14 cellular contexts compared by ENCODE assay signal in the genomic region with DNA sequence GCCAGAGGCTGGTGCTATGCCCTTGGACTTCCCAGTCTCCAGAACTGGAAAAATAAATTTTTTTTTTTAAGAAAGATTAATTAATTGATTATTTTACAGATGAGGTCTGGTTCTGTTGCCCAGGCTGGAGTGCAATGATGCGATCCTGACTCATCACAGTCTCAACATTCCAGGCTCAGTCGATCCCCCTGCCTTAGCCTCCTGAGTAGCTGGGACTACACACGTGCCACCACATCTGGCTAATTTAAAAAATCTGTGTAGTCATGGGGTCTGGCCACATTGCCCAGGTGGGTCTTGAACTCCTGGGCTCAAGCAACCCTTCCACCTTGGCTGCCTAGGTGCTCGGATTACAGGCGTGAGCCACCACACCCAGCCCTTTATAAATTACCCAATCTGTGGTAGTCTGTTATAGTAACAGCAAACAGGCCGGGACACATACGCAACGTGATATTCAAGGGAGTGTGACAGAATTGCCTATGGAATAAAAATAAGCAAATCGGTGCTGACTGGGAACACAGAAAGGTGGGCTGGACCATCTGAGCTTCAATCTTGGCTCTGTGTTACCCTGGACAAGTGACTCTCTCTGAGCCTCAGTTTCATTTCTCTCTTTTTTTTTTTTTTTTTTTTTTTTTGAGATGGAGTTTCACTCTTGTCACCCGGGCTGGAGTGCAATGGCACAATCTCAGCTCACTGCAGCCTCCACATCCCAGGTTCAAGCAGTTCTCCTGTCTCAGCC. TPM values are rescaled to one million over a fixed set of nuclear protein-coding genes. Genes with fewer than 3 reads are reported as not detected.
DNase-seq lines count a peak whose midpoint lies in the region; ATAC-seq and TF ChIP-seq lines count a peak whose summit lies in the region.
"Had no signal": no experiment of that assay in that cellular context is flagged by ENCODE, and none has a peak within 500 bp of the region (broad histone marks: within the 10 kb centered on the region; RNA-seq: fewer than 3 reads in every experiment).

No MANE protein-coding gene starts in this region.

- TF ChIP-seq EP300 in upper lobe of left lung (IDR thresholded peaks at IDR 0.05), result no peak

- no peak for TF ChIP-seq CTCF in AG04450 (IDR thresholded peaks at IDR 0.05; ENCODE audit: low read depth, low read length)
- no peak for TF ChIP-seq CTCF in HFFc6 (IDR thresholded peaks at IDR 0.05)
- no peak for TF ChIP-seq CTCF in fibroblast of mammary gland (conservative IDR thresholded peaks at IDR 0.05; ENCODE audit: control insufficient read depth, insufficient read depth, low read depth, low read length)
- TF ChIP-seq CTCF in upper lobe of left lung (IDR thresholded peaks at IDR 0.05), result no peak

- H3K27me3 Mint-ChIP-seq in HFFc6 (ENCODE audit: insufficient read depth), result peaks cover 5% of the 10 kb centered on the region; the same call in 1 of the 2 replicates

- DNase-seq in AG04450 (ENCODE audit: low read depth, low spot score) (peak; percentile 4), HFFc6 (peak; percentile 39), RPMI7951 (ENCODE audit: low read depth) (peak; percentile 66), fibroblast of mammary gland (ENCODE audit: low read depth) (peak; percentile 82), NCI-H1436 treated with DMSO at 0.1 percent for 48 hours (lab: John Stamatoyannopoulos, UW) (no peak), upper lobe of left lung (no peak), HuH-7.5 (ENCODE audit: low spot score) (no peak)
- DNase-seq: activated gamma-delta T cell treated with Interleukin-2 at 50 U/mL for 16 hours; body of pancreas; effector memory CD4-positive, alpha-beta T cell; glutamatergic neuron; left colon; NCI-H1930 had no signal

- no peak for TF ChIP-seq POLR2A in upper lobe of left lung (IDR thresholded peaks at IDR 0.05)

- 86 to 89% methylated on average over 10 of the region's 10 CpGs for WGBS in upper lobe of left lung, 2 donors

- H3K27me3 ChIP-seq in AG04450 (ENCODE audit: control insufficient read depth, insufficient read depth, low read length), result no peaks in the 10 kb centered on the region
- H3K27me3 ChIP-seq in upper lobe of left lung, result no peaks in the 10 kb centered on the region
- H3K27me3 ChIP-seq: body of pancreas had no signal

- no peak overlapping the region for H3K27ac Mint-ChIP-seq in HFFc6

- no peak overlapping the region for H3K27ac ChIP-seq in AG04450 (ENCODE audit: low read depth, low read length)
- H3K27ac ChIP-seq in upper lobe of left lung, result no peak overlapping the region
- H3K27ac ChIP-seq: body of pancreas had no signal

- H3K9me3 Mint-ChIP-seq in HFFc6, result no peaks in the 10 kb centered on the region

- H3K4me3 ChIP-seq in AG04450 (ENCODE audit: low read depth, low read length), result no peak overlapping the region
- no peak overlapping the region for H3K4me3 ChIP-seq in fibroblast of mammary gland (ENCODE audit: control insufficient read depth, low read depth, low read length)
- H3K4me3 ChIP-seq in upper lobe of left lung, result no peak overlapping the region
- H3K4me3 ChIP-seq: body of pancreas had no signal

- peaks cover 10% of the 10 kb centered on the region for H3K4me1 Mint-ChIP-seq in HFFc6 (ENCODE audit: low read depth)

- H3K36me3 ChIP-seq in upper lobe of left lung, result no peaks in the 10 kb centered on the region

- no peak overlapping the region for H3K4me3 Mint-ChIP-seq in HFFc6

- POLR2A ChIA-PET in AG04450 (lab: Yijun Ruan, JAX), result no interaction called here

- CTCF ChIA-PET in AG04450 (lab: Charles Lee), result no interaction called here

- H3K4me1 ChIP-seq in upper lobe of left lung, result no peaks in the 10 kb centered on the region
- H3K4me1 ChIP-seq: body of pancreas had no signal

- peaks cover 5% of the 10 kb centered on the region for H3K9me3 ChIP-seq in AG04450 (ENCODE audit: control insufficient read depth, insufficient read depth, low read length)
- H3K9me3 ChIP-seq in upper lobe of left lung, result no peaks in the 10 kb centered on the region
- H3K9me3 ChIP-seq: body of pancreas had no signal

- H3K36me3 Mint-ChIP-seq in HFFc6 (ENCODE audit: low read depth), result no peaks in the 10 kb centered on the region

- ATAC-seq in upper lobe of left lung (ENCODE audit: low FRiP score in 2 of 2), result no peak
- no peak for ATAC-seq in HG02970 (IDR thresholded peaks at IDR 0.05; ENCODE audit: low FRiP score, unreplicated experiment)
- ATAC-seq: body of pancreas, left colon had no signal

RNA-seq across cellular contexts. Expression of gene PIN1, which starts 42.8 kb away (rescaled TPM):
- polyA plus RNA-seq in AG04450 (2011; rRNA removed), result 33.6 and 42.7 TPM in 2 replicates
- polyA minus RNA-seq in AG04450 (2011; rRNA and poly(A)+ RNA removed), result 13.5 and 19.1 TPM in 2 replicates
- 100 to 1,000 TPM; 113 to 153 (median 120) TPM for total RNA-seq in HFFc6 (2021; fragmentation: NEBNext Ultra II Directional; extraction: Animal tissue kit (Norgen Biotek cat#: 25700))
- 137 and 205 TPM in 2 replicates for total RNA-seq in RPMI7951 (2014; rRNA removed; shearing (Covaris generic))
- total RNA-seq in upper lobe of left lung, result 10 to 100 TPM; 38.8 to 87.5 (median 70.7) TPM

RNA-seq across cellular contexts. Expression of gene UBL5, which starts 50.2 kb away (rescaled TPM):
- 591 and 734 TPM in 2 replicates for polyA plus RNA-seq in AG04450 (2011; rRNA removed)
- 75.3 and 86.5 TPM in 2 replicates for polyA minus RNA-seq in AG04450 (2011; rRNA and poly(A)+ RNA removed)
- total RNA-seq in HFFc6 (2021; fragmentation: NEBNext Ultra II Directional; extraction: Animal tissue kit (Norgen Biotek cat#: 25700)), result 100 to 1,000 TPM; 365 to 483 (median 418) TPM
- total RNA-seq in RPMI7951 (2014; rRNA removed; shearing (Covaris generic)), result 634 and 688 TPM in 2 replicates
- 100 to 1,000 TPM in 5 of 6 donors, 10 to 100 TPM in 1; 61.8 to 405 (median 255) TPM for total RNA-seq in upper lobe of left lung

RNA-seq across cellular contexts. Expression of gene OLFM2, which starts 58.4 kb away (rescaled TPM):
- polyA plus RNA-seq in AG04450 (2011; rRNA removed), result 4.8 and 6.8 TPM in 2 replicates
- polyA minus RNA-seq in AG04450 (2011; rRNA and poly(A)+ RNA removed), result 3.8 and 5.3 TPM in 2 replicates
- 1 to 10 TPM; 1.9 to 7.0 (median 6.3) TPM for total RNA-seq in HFFc6 (2021; fragmentation: NEBNext Ultra II Directional; extraction: Animal tissue kit (Norgen Biotek cat#: 25700))
- total RNA-seq in RPMI7951 (2014; rRNA removed; shearing (Covaris generic)), result 0.49 and 1.4 TPM in 2 replicates
- 10 to 100 TPM in 1 of 6 donors, 1 to 10 TPM in 3, under 1 TPM in 1, not detected in 1; 0.98 to 11.3 (median 4.7) TPM for total RNA-seq in upper lobe of left lung

RNA-seq across cellular contexts. Expression of gene FBXL12, which starts 59.1 kb away (rescaled TPM):
- 23.6 and 28.6 TPM in 2 replicates for polyA plus RNA-seq in AG04450 (2011; rRNA removed)
- polyA minus RNA-seq in AG04450 (2011; rRNA and poly(A)+ RNA removed), result 9.6 and 13.5 TPM in 2 replicates
- total RNA-seq in HFFc6 (2021; fragmentation: NEBNext Ultra II Directional; extraction: Animal tissue kit (Norgen Biotek cat#: 25700)), result 10 to 100 TPM; 25.2 to 29.0 (median 27.2) TPM
- 13.9 and 20.9 TPM in 2 replicates for total RNA-seq in RPMI7951 (2014; rRNA removed; shearing (Covaris generic))
- 10 to 100 TPM; 14.8 to 48.2 (median 32.3) TPM for total RNA-seq in upper lobe of left lung

Comparison
In these comparisons a context has a peak if more than half of its experiments do, and no peak if none do; other contexts are left out.
1. DNase-seq: peak in AG04450 (single experiment), HFFc6 (single experiment), RPMI7951 (single experiment) and fibroblast of mammary gland (single experiment); none in NCI-H1436 treated with DMSO at 0.1 percent for 48 hours (single experiment), upper lobe of left lung (0 of 2) and HuH-7.5 (single experiment).